In the genomic region with DNA sequence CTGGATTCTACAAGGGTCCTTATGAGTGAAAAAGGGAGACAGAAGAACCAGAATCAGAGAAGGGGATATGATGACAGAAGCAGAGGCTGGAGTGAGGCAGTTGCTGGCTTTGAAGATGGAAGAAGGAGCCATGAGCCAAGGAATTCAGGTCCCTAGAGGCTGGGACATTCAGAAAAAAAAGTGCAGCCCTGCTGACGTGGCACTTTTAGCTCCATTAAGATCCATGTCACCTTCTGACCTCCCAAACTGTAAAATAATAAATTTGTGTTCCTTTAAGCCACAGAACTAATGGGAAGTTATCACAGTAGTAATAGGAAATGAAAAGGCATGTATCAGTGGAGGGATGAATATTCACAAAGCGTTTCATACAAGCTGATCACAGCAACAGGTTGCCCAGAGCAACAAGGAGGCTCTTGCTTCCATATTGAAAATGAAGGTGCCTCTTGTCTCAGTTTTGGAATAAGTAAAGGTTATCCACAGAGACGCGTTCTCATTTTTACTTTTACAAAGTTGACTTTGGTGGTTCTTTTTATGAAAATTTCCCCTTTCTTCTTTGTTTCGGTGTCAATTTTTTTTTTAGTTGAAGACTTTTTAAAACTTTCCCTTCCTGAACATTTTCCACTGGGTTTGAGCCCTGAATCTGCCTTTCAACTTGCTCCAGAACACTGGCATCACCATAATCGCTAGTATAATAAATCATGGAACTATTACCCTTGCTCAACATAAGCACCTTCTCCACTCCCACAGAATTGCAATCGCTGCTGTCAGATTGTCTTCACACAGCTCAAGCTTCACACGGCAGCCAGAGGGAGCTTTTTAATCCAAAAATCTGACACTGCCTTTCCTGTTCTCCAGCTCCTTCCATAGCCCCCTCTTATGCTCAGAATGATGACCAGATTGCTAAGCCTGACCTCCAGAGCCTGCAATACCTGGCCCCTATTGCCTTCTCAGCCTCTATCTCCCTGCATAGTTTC, we compare ENCODE assay signal across 10 cellular contexts.
DNase-seq lines count a peak whose midpoint lies in the region; ATAC-seq, FAIRE-seq and TF ChIP-seq lines count a peak whose summit lies in the region.
"Had no signal": no experiment of that assay in that cellular context is flagged by ENCODE, and none has a peak within 500 bp of the region (broad histone marks: within the 10 kb centered on the region; RNA-seq: fewer than 3 reads in every experiment).

No MANE protein-coding gene starts in this region.

- peaks cover 34% of the 10 kb centered on the region in 2 donors for H3K4me1 Mint-ChIP-seq in effector memory CD8-positive, alpha-beta T cell (ENCODE audit: low read depth in 2 of 2)

- H3K9me3 Mint-ChIP-seq in effector memory CD8-positive, alpha-beta T cell = no peaks in the 10 kb centered on the region

- no peak for FAIRE-seq in urothelium cell line (lab: Jason Lieb, UNC)

- H3K4me3 ChIP-seq in GM12864 (ENCODE audit: low read depth, low read length) = 0 out of 2 replicates have a peak overlapping the region, but pooled peaks have one; percentile 12
- H3K4me3 ChIP-seq: gastroesophageal sphincter had no signal

- no peaks in the 10 kb centered on the region for H3K36me3 Mint-ChIP-seq in effector memory CD8-positive, alpha-beta T cell (ENCODE audit: insufficient read depth)

- ATAC-seq in GM19351 (IDR thresholded peaks at IDR 0.05; ENCODE audit: unreplicated experiment) (peak; percentile 34), HG03175 (IDR thresholded peaks at IDR 0.05; ENCODE audit: unreplicated experiment) (peak; percentile 31), HG03571 (IDR thresholded peaks at IDR 0.05; ENCODE audit: unreplicated experiment) (no peak)
- ATAC-seq in effector memory CD8-positive, alpha-beta T cell (replicated peaks) = no peak
- ATAC-seq: gastroesophageal sphincter had no signal

- TF ChIP-seq CTCF in GM12864 (IDR thresholded peaks at IDR 0.05; ENCODE audit: low read depth, low read length, missing control alignments) = no peak

- peak overlapping the region; percentile 6 to 7 for H3K27ac Mint-ChIP-seq in effector memory CD8-positive, alpha-beta T cell

- no peaks in the 10 kb centered on the region for H3K27me3 Mint-ChIP-seq in effector memory CD8-positive, alpha-beta T cell

- DNase-seq in GM12864 (ENCODE audit: low read depth) (no peak), SHP77 treated with DMSO at 0.1 percent for 48 hours (lab: John Stamatoyannopoulos, UW) (no peak), urothelium cell line (ENCODE audit: low spot score) (no peak), NOMO-1 treated with dmso at 0.1 percent for 144 hours (lab: John Stamatoyannopoulos, UW; ENCODE audit: unreplicated experiment) (no peak)
- DNase-seq in effector memory CD8-positive, alpha-beta T cell = no peak
- DNase-seq: HCEC 1CT had no signal

- peak overlapping the region in 1 of 2 donors; percentile 23 for H3K4me3 Mint-ChIP-seq in effector memory CD8-positive, alpha-beta T cell

Comparison
In these comparisons a context has a peak if more than half of its experiments do, and no peak if none do; other contexts are left out.
1. ATAC-seq: peak in GM19351 (single experiment) and HG03175 (single experiment); none in effector memory CD8-positive, alpha-beta T cell (single experiment) and HG03571 (single experiment).